23 cellular contexts compared by ENCODE assay signal in genomic region chr5:138502121-138502520, GRCh38. TPM values are rescaled to one million over a fixed set of nuclear protein-coding genes. Genes with fewer than 3 reads are reported as not detected.
DNase-seq lines count a peak whose midpoint lies in the region; ATAC-seq and TF ChIP-seq lines count a peak whose summit lies in the region.
"Had no signal": no experiment of that assay in that cellular context is flagged by ENCODE, and none has a peak within 500 bp of the region (broad histone marks: within the 10 kb centered on the region; RNA-seq: fewer than 3 reads in every experiment).

No MANE protein-coding gene starts in this region.

- H3K36me3 ChIP-seq in esophagus muscularis mucosa (peaks cover 4 to 14% (median 7%) of the 10 kb centered on the region in 4 donors), muscle layer of colon (ENCODE audit: insufficient read depth, low read length) (peaks cover under 1% of the 10 kb centered on the region), vagina (no peaks in the 10 kb centered on the region)

- TF ChIP-seq CTCF in RWPE1 (conservative IDR thresholded peaks at IDR 0.05; ENCODE audit: low read depth) (no peak), esophagus muscularis mucosa (IDR thresholded peaks at IDR 0.05) (no peak), vagina (IDR thresholded peaks at IDR 0.05) (no peak), natural killer cell (IDR thresholded peaks at IDR 0.05) (no peak)

- POLR2A ChIA-PET in RWPE1 (lab: Yijun Ruan, JAX; ENCODE audit: low non-redundant PET), result interaction anchor here (0.7 to 1.3 kb wide), 5 partner anchors 8 to 54 kb away, joined by 3 to 7 read pairs (median 4); partner anchors contain the start of gene EGR1

- H3K36me3 Mint-ChIP-seq in natural killer cell, result peaks cover 1% of the 10 kb centered on the region
- H3K36me3 Mint-ChIP-seq: immature natural killer cell; naive thymus-derived CD4-positive, alpha-beta T cell had no signal

- ATAC-seq in natural killer cell, result no peak
- ATAC-seq: left lung; naive thymus-derived CD4-positive, alpha-beta T cell had no signal

- H3K27ac ChIP-seq in RWPE1 (peak overlapping the region; percentile 59), esophagus muscularis mucosa (replicated peaks in 1 of 4) (peak overlapping the region; percentile 24 to 72 (median 50)), muscle layer of colon (ENCODE audit: low read depth, low read length) (peak overlapping the region; percentile 7), vagina (peak overlapping the region; percentile 39)
- H3K27ac ChIP-seq: left lung, upper lobe of left lung had no signal

- TF ChIP-seq POLR2A in esophagus muscularis mucosa (IDR thresholded peaks at IDR 0.05; ENCODE audit: low read depth) (no peak), vagina (IDR thresholded peaks at IDR 0.05) (no peak)

- no peak overlapping the region for H3K27ac Mint-ChIP-seq in natural killer cell
- H3K27ac Mint-ChIP-seq: activated CD8-positive, alpha-beta T cell treated with anti-CD3 and anti-CD28 coated beads for 36 hours had no signal

- peaks cover 0 to 5% of the 10 kb centered on the region in 2 donors for H3K4me1 Mint-ChIP-seq in natural killer cell
- H3K4me1 Mint-ChIP-seq: central memory CD8-positive, alpha-beta T cell had no signal

- no peaks in the 10 kb centered on the region for H3K9me3 ChIP-seq in esophagus muscularis mucosa
- no peaks in the 10 kb centered on the region for H3K9me3 ChIP-seq in muscle layer of colon (ENCODE audit: low read length)
- no peaks in the 10 kb centered on the region for H3K9me3 ChIP-seq in vagina
- H3K9me3 ChIP-seq: left lung, stomach, upper lobe of left lung had no signal

- no peaks in the 10 kb centered on the region for H3K9me3 Mint-ChIP-seq in natural killer cell
- H3K9me3 Mint-ChIP-seq: activated CD8-positive, alpha-beta T cell treated with anti-CD3 and anti-CD28 coated beads for 36 hours; central memory CD8-positive, alpha-beta T cell; immature natural killer cell; naive thymus-derived CD4-positive, alpha-beta T cell had no signal

- CTCF ChIA-PET in RWPE1 (lab: Yijun Ruan, JAX), result interaction anchor here (0.6 to 3.6 kb wide), 5 partner anchors 37 to 1263 kb away, joined by 3 to 58 read pairs (median 3); partner anchors contain the start of gene EGR1

- DNase-seq in RWPE1 (ENCODE audit: low spot score) (no peak), esophagus muscularis mucosa (ENCODE audit: extremely low spot score) (no peak), vagina (ENCODE audit: extremely low spot score in 2 of 2) (no peak), ecto neural progenitor cell (ENCODE audit: low spot score) (no peak), germinal center (ENCODE audit: low spot score) (no peak), natural killer cell (no peak)
- DNase-seq: activated CD8-positive, alpha-beta T cell treated with anti-CD3 and anti-CD28 coated beads for 36 hours; activated effector memory CD4-positive, alpha-beta T cell treated with anti-CD3 and anti-CD28 coated beads, Interleukin-2, amount 50 U/mL, for 16 hours; DND-41; immature natural killer cell; KG1; left lung; naive thymus-derived CD4-positive, alpha-beta T cell; NCI-H1436; NCI-H2107; NCI-H82; retina; small intestine; stomach; upper lobe of left lung had no signal

- WGBS in esophagus muscularis mucosa, result 31% methylated on average over 4 of the region's 4 CpGs

- intact Hi-C loops in esophagus muscularis mucosa (cut with DNase I) (loop anchor here (5.0 kb wide), 1 partner anchor 40 kb away; the partner anchor contains the start of gene ETF1), vagina (cut with DNase I) (loop anchor here (5.0 kb wide), 1 partner anchor 50 kb away; no protein-coding TSS in a partner anchor), natural killer cell (cut with micrococcal nuclease) (loop anchor here (2.0 kb wide), 1 partner anchor 37 kb away; the partner anchor contains the start of gene EGR1)

- H3K4me3 Mint-ChIP-seq in natural killer cell, result no peak overlapping the region
- H3K4me3 Mint-ChIP-seq: activated CD8-positive, alpha-beta T cell treated with anti-CD3 and anti-CD28 coated beads for 36 hours; CD14-positive monocyte; central memory CD8-positive, alpha-beta T cell; immature natural killer cell; naive thymus-derived CD4-positive, alpha-beta T cell had no signal

- TF ChIP-seq EP300 in esophagus muscularis mucosa (IDR thresholded peaks at IDR 0.05), result no peak

- H3K27me3 ChIP-seq in esophagus muscularis mucosa (no peaks in the 10 kb centered on the region), muscle layer of colon (ENCODE audit: control insufficient read depth in 1 of 2, insufficient read depth in 2 of 2, low read length in 2 of 2) (no peaks in the 10 kb centered on the region), vagina (no peaks in the 10 kb centered on the region)
- H3K27me3 ChIP-seq: left lung, stomach, upper lobe of left lung had no signal

- no peak overlapping the region for H3K9ac ChIP-seq in muscle layer of colon (ENCODE audit: low read length)

- no peaks in the 10 kb centered on the region for H3K27me3 Mint-ChIP-seq in natural killer cell (ENCODE audit: low read depth in 2 of 2)
- H3K27me3 Mint-ChIP-seq: activated CD8-positive, alpha-beta T cell treated with anti-CD3 and anti-CD28 coated beads for 36 hours; central memory CD8-positive, alpha-beta T cell had no signal

- H3K4me1 ChIP-seq in esophagus muscularis mucosa, result peaks cover 18 to 39% (median 39%) of the 10 kb centered on the region in 4 donors
- H3K4me1 ChIP-seq in muscle layer of colon (ENCODE audit: insufficient read depth, low read length), result peaks cover 24% of the 10 kb centered on the region
- H3K4me1 ChIP-seq in vagina, result peaks cover 41% of the 10 kb centered on the region

- H3K4me3 ChIP-seq in esophagus muscularis mucosa (no peak overlapping the region), muscle layer of colon (ENCODE audit: low read depth in 1 of 2, low read length in 2 of 2) (no peak overlapping the region), vagina (no peak overlapping the region)
- H3K4me3 ChIP-seq: left lung, stomach, upper lobe of left lung had no signal

RNA-seq across cellular contexts. Expression of gene EGR1, which starts 36.8 kb away (rescaled TPM):
- total RNA-seq in esophagus muscularis mucosa (100 to 1,000 TPM in 1 of 4 donors, 10 to 100 TPM in 2, 1 to 10 TPM in 1; 9.6 to 138 (median 13.5) TPM), vagina (119 TPM), natural killer cell (100 to 1,000 TPM in 1 of 3 donors, 10 to 100 TPM in 2; 52.1 to 137 (median 84.8) TPM)

RNA-seq across cellular contexts. Expression of gene ETF1, which starts 40.9 kb away (rescaled TPM):
- 100 to 1,000 TPM in 3 of 4 donors, 10 to 100 TPM in 1; 90.5 to 154 (median 111) TPM for total RNA-seq in esophagus muscularis mucosa
- 60.6 TPM for total RNA-seq in vagina
- total RNA-seq in natural killer cell, result 100 to 1,000 TPM; 135 to 189 (median 136) TPM

Comparison
In these comparisons a context has a peak if more than half of its experiments do, and no peak if none do; other contexts are left out.
1. H3K27ac ChIP-seq: peak in every context shown above with its lines; median percentile 59 in RWPE1; 50 in esophagus muscularis mucosa; 39 in vagina; 7 in muscle layer of colon.